ENCODE assay signal across 8 cellular contexts in the genomic region with DNA sequence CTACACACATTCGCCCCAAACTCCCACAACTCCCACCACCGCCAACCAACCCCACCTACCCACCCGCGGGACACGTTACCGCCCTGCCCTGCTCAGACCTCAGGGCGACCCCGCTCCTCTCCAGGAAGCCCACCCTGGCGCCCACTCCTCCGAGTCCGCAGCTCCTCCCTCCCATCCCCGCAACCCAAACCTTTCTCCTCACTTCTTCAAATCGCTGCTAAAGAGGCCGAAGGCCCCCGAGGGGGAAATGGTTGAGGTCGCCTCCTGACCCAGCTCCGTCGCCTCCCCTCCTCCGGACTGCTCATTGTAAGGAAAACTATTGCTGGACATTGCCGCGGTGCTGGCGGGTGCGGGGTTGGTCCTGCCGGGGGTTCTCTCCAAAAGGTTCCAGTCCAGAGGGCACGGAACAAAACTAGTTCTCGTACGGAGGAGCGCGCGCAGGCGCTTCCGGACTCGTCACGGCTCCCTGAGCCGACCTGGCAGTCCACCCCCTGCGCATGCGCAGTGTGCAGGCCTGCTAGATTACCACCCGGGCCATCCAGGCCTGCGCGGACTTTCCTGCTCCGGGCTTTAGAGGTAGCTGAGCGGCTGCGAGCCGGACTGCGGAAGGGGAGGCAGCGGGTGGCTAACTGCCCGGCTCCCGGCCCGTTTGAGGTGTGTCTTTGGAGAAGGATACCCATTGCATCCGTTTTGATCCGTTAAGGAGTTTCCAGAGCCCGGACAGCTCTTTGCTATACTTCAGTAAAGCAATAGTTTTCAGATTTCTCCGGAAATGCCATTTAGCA. TPM values are rescaled to one million over a fixed set of nuclear protein-coding genes. Genes with fewer than 3 reads are reported as not detected.
DNase-seq lines count a peak whose midpoint lies in the region; ATAC-seq and TF ChIP-seq lines count a peak whose summit lies in the region.

A gene with protein sequence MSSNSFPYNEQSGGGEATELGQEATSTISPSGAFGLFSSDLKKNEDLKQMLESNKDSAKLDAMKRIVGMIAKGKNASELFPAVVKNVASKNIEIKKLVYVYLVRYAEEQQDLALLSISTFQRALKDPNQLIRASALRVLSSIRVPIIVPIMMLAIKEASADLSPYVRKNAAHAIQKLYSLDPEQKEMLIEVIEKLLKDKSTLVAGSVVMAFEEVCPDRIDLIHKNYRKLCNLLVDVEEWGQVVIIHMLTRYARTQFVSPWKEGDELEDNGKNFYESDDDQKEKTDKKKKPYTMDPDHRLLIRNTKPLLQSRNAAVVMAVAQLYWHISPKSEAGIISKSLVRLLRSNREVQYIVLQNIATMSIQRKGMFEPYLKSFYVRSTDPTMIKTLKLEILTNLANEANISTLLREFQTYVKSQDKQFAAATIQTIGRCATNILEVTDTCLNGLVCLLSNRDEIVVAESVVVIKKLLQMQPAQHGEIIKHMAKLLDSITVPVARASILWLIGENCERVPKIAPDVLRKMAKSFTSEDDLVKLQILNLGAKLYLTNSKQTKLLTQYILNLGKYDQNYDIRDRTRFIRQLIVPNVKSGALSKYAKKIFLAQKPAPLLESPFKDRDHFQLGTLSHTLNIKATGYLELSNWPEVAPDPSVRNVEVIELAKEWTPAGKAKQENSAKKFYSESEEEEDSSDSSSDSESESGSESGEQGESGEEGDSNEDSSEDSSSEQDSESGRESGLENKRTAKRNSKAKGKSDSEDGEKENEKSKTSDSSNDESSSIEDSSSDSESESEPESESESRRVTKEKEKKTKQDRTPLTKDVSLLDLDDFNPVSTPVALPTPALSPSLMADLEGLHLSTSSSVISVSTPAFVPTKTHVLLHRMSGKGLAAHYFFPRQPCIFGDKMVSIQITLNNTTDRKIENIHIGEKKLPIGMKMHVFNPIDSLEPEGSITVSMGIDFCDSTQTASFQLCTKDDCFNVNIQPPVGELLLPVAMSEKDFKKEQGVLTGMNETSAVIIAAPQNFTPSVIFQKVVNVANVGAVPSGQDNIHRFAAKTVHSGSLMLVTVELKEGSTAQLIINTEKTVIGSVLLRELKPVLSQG (minus strand): TSS at position 449 of the 785 bp plus-strand sequence. CDS start 119 bp downstream, at position 330.

- H3K36me3 ChIP-seq in BLaER1 = peaks cover 3% of the 10 kb centered on the region; the same call in 1 of the 2 replicates

- H3K27me3 Mint-ChIP-seq in activated CD4-positive, alpha-beta T cell treated with anti-CD3 and anti-CD28 coated beads, Interleukin-2, amount 10 ng/mL, durations not matched to agents 7 days and 5 days = peaks cover 3% of the 10 kb centered on the region

- peak within 1 kb of the TSS; percentile 92 for H3K27ac ChIP-seq in BLaER1
- peak within 1 kb of the TSS; percentile 89 to 94 for H3K27ac ChIP-seq in coronary artery
- peak within 1 kb of the TSS; percentile 88 for H3K27ac ChIP-seq in layer of hippocampus (ENCODE audit: low read depth, low read length)

- POLR2A ChIA-PET in activated CD4-positive, alpha-beta T cell treated with anti-CD3 and anti-CD28 coated beads, Interleukin-2, amount 10 ng/mL, durations not matched to agents 7 days and 5 days (lab: Charles Lee) = interaction anchor here (0.7 to 2.2 kb wide), 4 partner anchors 64 to 666 kb away, joined by 4 to 20 read pairs (median 6); a partner anchor contains a TSS

- peak within 1 kb of the TSS; percentile 100 for H3K27ac Mint-ChIP-seq in activated CD4-positive, alpha-beta T cell treated with anti-CD3 and anti-CD28 coated beads, Interleukin-2, amount 10 ng/mL, durations not matched to agents 7 days and 5 days

- H3K4me2 ChIP-seq in BLaER1 = peak within 1 kb of the TSS; percentile 90

- peaks cover 5% of the 10 kb centered on the region; the same call in 1 of the 2 replicates for H3K27me3 ChIP-seq in BLaER1
- no peaks in the 10 kb centered on the region for H3K27me3 ChIP-seq in layer of hippocampus (ENCODE audit: control insufficient read depth, insufficient read depth, low read length)

- H3K9me3 Mint-ChIP-seq in activated CD4-positive, alpha-beta T cell treated with anti-CD3 and anti-CD28 coated beads, Interleukin-2, amount 10 ng/mL, durations not matched to agents 7 days and 5 days = no peaks in the 10 kb centered on the region

- H3K4me3 Mint-ChIP-seq in activated CD4-positive, alpha-beta T cell treated with anti-CD3 and anti-CD28 coated beads, Interleukin-2, amount 10 ng/mL, durations not matched to agents 7 days and 5 days = peak within 1 kb of the TSS; percentile 97

- H3K4me3 ChIP-seq in BLaER1 (peak within 1 kb of the TSS; percentile 96), coronary artery (peak within 1 kb of the TSS; percentile 97)

- peaks cover 13% of the 10 kb centered on the region; the same call in 1 of the 2 replicates for H4K20me1 ChIP-seq in BLaER1

- H3K4me1 Mint-ChIP-seq in activated CD4-positive, alpha-beta T cell treated with anti-CD3 and anti-CD28 coated beads, Interleukin-2, amount 10 ng/mL, durations not matched to agents 7 days and 5 days = peaks cover 37% of the 10 kb centered on the region

- H3K36me3 Mint-ChIP-seq in activated CD4-positive, alpha-beta T cell treated with anti-CD3 and anti-CD28 coated beads, Interleukin-2, amount 10 ng/mL, durations not matched to agents 7 days and 5 days (ENCODE audit: low read depth) = peaks cover 18% of the 10 kb centered on the region

- H3K4me1 ChIP-seq in BLaER1 = peaks cover 39% of the 10 kb centered on the region

- ATAC-seq in GM19328 (IDR thresholded peaks at IDR 0.05; ENCODE audit: unreplicated experiment) (peak; percentile 81), HG03520 (IDR thresholded peaks at IDR 0.05; ENCODE audit: unreplicated experiment) (peak; percentile 87)

- peak within 1 kb of the TSS; percentile 90 for H3K9ac ChIP-seq in BLaER1

- H3K9me3 ChIP-seq in BLaER1 = no peaks in the 10 kb centered on the region

- CTCF ChIA-PET in activated CD4-positive, alpha-beta T cell treated with anti-CD3 and anti-CD28 coated beads, Interleukin-2, amount 10 ng/mL, durations not matched to agents 7 days and 5 days (lab: Charles Lee) = interaction anchor here (0.6 to 2.7 kb wide), 5 partner anchors 21 to 72 kb away, joined by 3 to 17 read pairs (median 4); a partner anchor contains a TSS

- TF ChIP-seq CTCF in coronary artery (IDR thresholded peaks at IDR 0.05) = no peak

- peak; percentile 100 for DNase-seq in NCI-H69 (lab: John Stamatoyannopoulos, UW)
- peak; percentile 98 for DNase-seq in activated CD4-positive, alpha-beta T cell treated with anti-CD3 and anti-CD28 coated beads, Interleukin-2, amount 10 ng/mL, durations not matched to agents 7 days and 5 days
- DNase-seq in coronary artery (ENCODE audit: low spot score) = peak; percentile 99
- peak; percentile 94 to 96 for DNase-seq in stimulated activated CD4-positive, alpha-beta T cell treated with anti-CD3 and anti-CD28 coated beads, Interleukin-1b, Interleukin-23, amount 100 ng/mL, for 4 hours (ENCODE audit: low read depth in 2 of 2)

RNA-seq across cellular contexts. Expression of the gene that starts here (rescaled TPM):
- total RNA-seq in activated CD4-positive, alpha-beta T cell treated with anti-CD3 and anti-CD28 coated beads, Interleukin-2, amount 10 ng/mL, durations not matched to agents 7 days and 5 days = 10 to 100 TPM; 39.4 to 52.3 TPM

Comparison
In these comparisons a context has a peak if more than half of its experiments do, and no peak if none do; other contexts are left out.
1. Peak in every context shown above with its lines: DNase-seq, ATAC-seq, H3K4me3 ChIP-seq and H3K27ac ChIP-seq.